Comparison of ENCODE assay signal across 8 cellular contexts in the genomic region with DNA sequence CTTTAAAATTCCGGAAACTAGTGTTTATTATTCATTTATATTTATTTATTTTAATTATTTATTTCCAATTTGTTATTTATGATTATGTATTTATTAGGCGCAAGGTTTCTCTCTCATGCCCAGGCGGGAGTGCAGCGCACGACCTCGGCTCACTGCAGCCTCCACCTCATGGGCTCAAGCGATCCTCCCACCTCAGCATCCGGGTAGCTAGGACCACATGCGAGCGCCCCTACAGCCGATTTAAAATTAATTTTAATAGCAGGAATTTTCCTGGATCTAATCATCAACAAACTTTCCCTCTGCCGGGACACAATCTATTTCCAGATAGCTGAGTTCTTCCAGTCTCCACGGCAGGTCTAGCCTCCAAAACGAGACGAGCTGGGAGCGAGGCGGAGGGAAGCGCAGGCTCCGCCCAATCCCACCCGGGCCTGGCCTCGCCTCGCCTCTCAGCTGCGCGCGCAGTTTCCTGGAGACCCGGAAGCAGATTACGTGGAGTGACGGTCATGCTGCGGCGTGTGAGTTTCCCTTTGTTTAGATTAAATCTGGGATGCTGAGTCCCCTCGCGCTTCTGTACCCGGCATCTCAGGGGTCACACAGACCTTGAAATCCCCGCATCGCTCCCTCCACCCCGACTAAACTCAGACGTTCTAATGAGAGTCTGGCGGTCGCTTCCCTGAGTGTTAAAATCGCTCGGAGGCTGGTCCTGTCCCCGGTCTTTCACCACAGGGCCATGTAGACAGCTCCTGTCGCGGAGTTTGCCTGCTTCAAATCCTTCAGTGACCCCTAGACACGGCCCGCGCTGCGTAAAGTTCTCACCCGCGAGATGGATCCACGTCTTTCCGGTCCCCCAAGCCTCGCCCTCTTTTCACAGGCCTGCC.
A peak's percentile ranks its signal among the peaks of the same experiment; 100 is the strongest.
DNase-seq lines count a peak whose midpoint lies in the region; ATAC-seq and TF ChIP-seq lines count a peak whose summit lies in the region.

TSS of gene ZNF880 (plus strand) at position 461 of the 878 bp plus-strand sequence. CDS start at position 504, 43 bp downstream.

- peak within 1 kb of the TSS; percentile 33 for H2AFZ ChIP-seq in neuron (ENCODE audit: low read depth, low read length)

- H3K4me1 ChIP-seq in RWPE2 (ENCODE audit: insufficient read depth, poor library complexity, severe bottlenecking) = no peaks in the 10 kb centered on the region
- H3K4me1 ChIP-seq in neuron (ENCODE audit: insufficient read depth, low read length) = no peaks in the 10 kb centered on the region

- H3K9me3 ChIP-seq in RWPE2 (ENCODE audit: severe bottlenecking) (peaks cover 12% of the 10 kb centered on the region), neuron (ENCODE audit: low read length) (peaks cover 50% of the 10 kb centered on the region)

- H3K9me3 Mint-ChIP-seq in stimulated activated naive CD8-positive, alpha-beta T cell treated with anti-CD3 and anti-CD28 coated beads, Interleukin-15, amount 100 ng/mL, for 72 hours = peaks cover 39 to 46% of the 10 kb centered on the region in 2 donors

- TF ChIP-seq CTCF in RWPE2 (IDR thresholded peaks at IDR 0.05; ENCODE audit: poor library complexity, severe bottlenecking) = no peak

- H3K27me3 ChIP-seq in RWPE2 (ENCODE audit: insufficient read depth, poor library complexity, severe bottlenecking) (no peaks in the 10 kb centered on the region), neuron (ENCODE audit: insufficient read depth, low read length) (no peaks in the 10 kb centered on the region)

- ATAC-seq in HG03108 (IDR thresholded peaks at IDR 0.05; ENCODE audit: unreplicated experiment) = peak; percentile 72
- peak; percentile 98 for ATAC-seq in RWPE2 (ENCODE audit: low read depth)
- ATAC-seq in stimulated activated naive CD8-positive, alpha-beta T cell treated with anti-CD3 and anti-CD28 coated beads, Interleukin-15, amount 100 ng/mL, for 72 hours = peak; percentile 100

- H3K27me3 Mint-ChIP-seq in stimulated activated naive CD8-positive, alpha-beta T cell treated with anti-CD3 and anti-CD28 coated beads, Interleukin-15, amount 100 ng/mL, for 72 hours = no peaks in the 10 kb centered on the region

- H3K4me3 ChIP-seq in RWPE2 (ENCODE audit: severe bottlenecking) = peak within 1 kb of the TSS; percentile 50
- H3K4me3 ChIP-seq in neuron (ENCODE audit: low read length) = peak within 1 kb of the TSS; percentile 92

- peak within 1 kb of the TSS; percentile 97 for H3K4me3 Mint-ChIP-seq in stimulated activated naive CD8-positive, alpha-beta T cell treated with anti-CD3 and anti-CD28 coated beads, Interleukin-15, amount 100 ng/mL, for 72 hours

- H3K4me1 Mint-ChIP-seq in stimulated activated naive CD8-positive, alpha-beta T cell treated with anti-CD3 and anti-CD28 coated beads, Interleukin-15, amount 100 ng/mL, for 72 hours = peaks cover 12% of the 10 kb centered on the region

- peak; percentile 79 for DNase-seq in GF-D8 (lab: John Stamatoyannopoulos, UW)
- peak; percentile 88 for DNase-seq in RWPE2 (ENCODE audit: low spot score)
- DNase-seq in activated naive CD4-positive, alpha-beta T cell treated with Interleukin-2 at 50 U/mL for 16 hours = peak; percentile 91
- peak; percentile 85 for DNase-seq in foreskin melanocyte
- peak; percentile 84 to 92 for DNase-seq in stimulated activated naive CD8-positive, alpha-beta T cell treated with anti-CD3 and anti-CD28 coated beads, Interleukin-15, amount 100 ng/mL, for 72 hours
- DNase-seq in AML-193 (lab: John Stamatoyannopoulos, UW) = no peak

- peak within 1 kb of the TSS; percentile 73 for H3K27ac ChIP-seq in RWPE2 (ENCODE audit: poor library complexity, severe bottlenecking)

- H3K27ac Mint-ChIP-seq in stimulated activated naive CD8-positive, alpha-beta T cell treated with anti-CD3 and anti-CD28 coated beads, Interleukin-15, amount 100 ng/mL, for 72 hours = peak within 1 kb of the TSS; percentile 95 to 99

- H3K36me3 ChIP-seq in RWPE2 (ENCODE audit: low read depth) = 0 out of 2 replicates have a peak, but pooled peaks cover 7% of the 10 kb centered on the region
- peaks cover 45% of the 10 kb centered on the region for H3K36me3 ChIP-seq in neuron (ENCODE audit: insufficient read depth, low read length)

Comparison
In these comparisons a context has a peak if more than half of its experiments do, and no peak if none do; other contexts are left out.
1. DNase-seq: peak in GF-D8 (single experiment), RWPE2 (single experiment), activated naive CD4-positive, alpha-beta T cell treated with Interleukin-2 at 50 U/mL for 16 hours (single experiment), foreskin melanocyte (single experiment) and stimulated activated naive CD8-positive, alpha-beta T cell treated with anti-CD3 and anti-CD28 coated beads, Interleukin-15, amount 100 ng/mL, for 72 hours (2 of 2); none in AML-193 (0 of 2).
2. Peak in every context shown above with its lines, with median percentiles within 50 percentile points of each other: ATAC-seq.